Comparison of ENCODE assay signal across 24 cellular contexts in the genomic region with DNA sequence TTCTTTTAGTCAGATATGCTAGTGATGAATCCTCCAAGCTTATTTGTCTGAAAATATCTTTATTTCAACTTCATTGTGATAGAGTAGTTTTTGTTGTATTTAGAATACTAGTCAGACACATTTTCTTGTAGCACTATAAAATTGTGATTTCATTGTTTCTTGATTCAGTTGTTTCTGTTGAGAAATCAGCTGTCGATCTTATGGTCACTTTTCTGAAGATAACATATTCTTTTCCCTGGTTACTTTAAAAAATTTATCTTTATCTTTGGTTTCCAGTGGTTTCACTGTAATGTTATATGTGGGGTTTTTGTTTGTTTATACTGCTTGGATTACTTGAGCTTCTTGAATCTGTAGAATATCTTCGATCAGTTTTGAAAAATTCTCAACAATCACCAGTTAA.
DNase-seq lines count a peak whose midpoint lies in the region; ATAC-seq and TF ChIP-seq lines count a peak whose summit lies in the region.
"Had no signal": no experiment of that assay in that cellular context is flagged by ENCODE, and none has a peak within 500 bp of the region (broad histone marks: within the 10 kb centered on the region; RNA-seq: fewer than 3 reads in every experiment).

No MANE protein-coding gene starts in this region.

- H3K36me3 Mint-ChIP-seq in GM23338 (ENCODE audit: low read depth) = peaks cover 20% of the 10 kb centered on the region; the same call in 2 of the 3 replicates
- H3K36me3 Mint-ChIP-seq: CD4-positive, alpha-beta memory T cell had no signal

- H3K4me3 Mint-ChIP-seq in GM23338 = no peak overlapping the region
- H3K4me3 Mint-ChIP-seq: CD4-positive, alpha-beta memory T cell; T-helper 17 cell had no signal

- H3F3A ChIP-seq in GM23338 (replicated peaks; ENCODE audit: low read depth) = no peaks in the 10 kb centered on the region

- DNase-seq in DMS 273 (lab: John Stamatoyannopoulos, UW; ENCODE audit: unreplicated experiment) (peak; percentile 10), DMS 273 treated with DMSO at 0.1 percent for 48 hours (lab: John Stamatoyannopoulos, UW) (no peak), GM23338 (ENCODE audit: low spot score) (peak; percentile 13), SW480 (ENCODE audit: low spot score) (peak; percentile 25), epithelial cell of esophagus (ENCODE audit: low read depth) (peak; percentile 9), uterus (no peak)
- no peak for DNase-seq in activated CD8-positive, alpha-beta memory T cell treated with anti-CD3 and anti-CD28 coated beads for 24 hours
- DNase-seq in stimulated activated CD4-positive, alpha-beta T cell treated with anti-CD3 and anti-CD28 coated beads, Interleukin-2, amount 100 ng/mL, for 24 hours = no peak
- DNase-seq: ACHN; Caco-2; CD4-positive, alpha-beta memory T cell; DMS79; GM23248; Kasumi-1; NCI-H1417 treated with DMSO at 0.1 percent for 48 hours; NCI-H187; NCI-H524 treated with DMSO at 0.1 percent for 48 hours; PC-3; RPMI8226; SHP77; T-helper 17 cell had no signal

- H3K79me2 ChIP-seq in GM23338 (replicated peaks; ENCODE audit: insufficient read depth) = no peaks in the 10 kb centered on the region

- no peak overlapping the region for H2AFZ ChIP-seq in GM23338
- H2AFZ ChIP-seq: GM23248 had no signal

- no peak overlapping the region for H3K4me2 ChIP-seq in GM23338
- H3K4me2 ChIP-seq: BLaER1 treated with 17β-estradiol and CSF1 and Interleukin-3, amounts not matched to agents 10 nM and 100 nM had no signal

- H3K9me3 ChIP-seq in uterus = no peaks in the 10 kb centered on the region

- H3K27me3 ChIP-seq in GM23338 (ENCODE audit: insufficient read depth) = no peaks in the 10 kb centered on the region
- no peaks in the 10 kb centered on the region for H3K27me3 ChIP-seq in uterus
- H3K27me3 ChIP-seq: BLaER1 treated with 17β-estradiol and CSF1 and Interleukin-3, amounts not matched to agents 10 nM and 100 nM had no signal

- no peaks in the 10 kb centered on the region for H3K27me3 Mint-ChIP-seq in GM23338 (ENCODE audit: insufficient read depth, low read depth, poor library complexity)
- H3K27me3 Mint-ChIP-seq: CD4-positive, alpha-beta memory T cell; T-helper 17 cell had no signal

- H3K9me2 ChIP-seq in GM23338 (ENCODE audit: insufficient read depth) = no peaks in the 10 kb centered on the region

- H3K4me1 Mint-ChIP-seq in GM23338 = peaks cover 2% of the 10 kb centered on the region; the same call in 1 of the 3 replicates
- H3K4me1 Mint-ChIP-seq: CD4-positive, alpha-beta memory T cell; T-helper 17 cell had no signal

- H3K27ac ChIP-seq in GM23338 (ENCODE audit: low read depth) (no peak overlapping the region), uterus (no peak overlapping the region)
- H3K27ac ChIP-seq: 22Rv1; BLaER1 treated with 17β-estradiol and CSF1 and Interleukin-3, amounts not matched to agents 10 nM and 100 nM; GM23248 had no signal

- TF ChIP-seq CTCF in GM23338 (conservative IDR thresholded peaks at IDR 0.05; ENCODE audit: low read depth in 2 of 2) (no peak), epithelial cell of esophagus (IDR thresholded peaks at IDR 0.05; ENCODE audit: insufficient read depth, low read depth, low read length, missing control alignments) (no peak), uterus (IDR thresholded peaks at IDR 0.05) (no peak)

- ATAC-seq in GM23338 = no peak
- ATAC-seq: HCT116, PC-3, T-helper 17 cell had no signal

- TF ChIP-seq POLR2A in uterus (IDR thresholded peaks at IDR 0.05) = no peak

- H4K20me1 ChIP-seq in GM23338 (replicated peaks; ENCODE audit: insufficient read depth) = no peaks in the 10 kb centered on the region
- H4K20me1 ChIP-seq: BLaER1 treated with 17β-estradiol and CSF1 and Interleukin-3, amounts not matched to agents 10 nM and 100 nM had no signal

- intact Hi-C loops in uterus (cut with DNase I; ENCODE audit: low total_unique reads) = no loop called here

- no peaks in the 10 kb centered on the region for H3K4me1 ChIP-seq in GM23338 (ENCODE audit: insufficient read depth)
- no peaks in the 10 kb centered on the region for H3K4me1 ChIP-seq in uterus
- H3K4me1 ChIP-seq: BLaER1 treated with 17β-estradiol and CSF1 and Interleukin-3, amounts not matched to agents 10 nM and 100 nM; Caco-2 had no signal

- no peak overlapping the region for H3K27ac Mint-ChIP-seq in GM23338
- H3K27ac Mint-ChIP-seq: CD4-positive, alpha-beta memory T cell; T-helper 17 cell had no signal

- H3K36me3 ChIP-seq in GM23338 (ENCODE audit: insufficient read depth) (peaks cover 5% of the 10 kb centered on the region; the same call in 1 of the 2 replicates), uterus (no peaks in the 10 kb centered on the region)
- H3K36me3 ChIP-seq: BLaER1 treated with 17β-estradiol and CSF1 and Interleukin-3, amounts not matched to agents 10 nM and 100 nM had no signal

- H3K4me3 ChIP-seq in GM23338 (no peak overlapping the region), epithelial cell of esophagus (ENCODE audit: low read length) (no peak overlapping the region), uterus (no peak overlapping the region)
- H3K4me3 ChIP-seq: BLaER1 treated with 17β-estradiol and CSF1 and Interleukin-3, amounts not matched to agents 10 nM and 100 nM; GM23248 had no signal

- peaks cover 31% of the 10 kb centered on the region for H3K9me3 Mint-ChIP-seq in GM23338

TF ChIP-seq in GM23338, 12 proteins besides CTCF, POLR2A, EP300 and RAD21:
- no peak for TF ChIP-seq NANOG (IDR thresholded peaks at IDR 0.05; ENCODE audit: borderline replicate concordance)
- no peak for TF ChIP-seq ZNF462 (CRISPR knock-in tag; IDR thresholded peaks at IDR 0.05)

Comparison
In these comparisons a context has a peak if more than half of its experiments do, and no peak if none do; other contexts are left out.
1. DNase-seq: peak in DMS 273 (single experiment), GM23338 (single experiment), SW480 (single experiment) and epithelial cell of esophagus (single experiment); none in DMS 273 treated with DMSO at 0.1 percent for 48 hours (single experiment), activated CD8-positive, alpha-beta memory T cell treated with anti-CD3 and anti-CD28 coated beads for 24 hours (single experiment), stimulated activated CD4-positive, alpha-beta T cell treated with anti-CD3 and anti-CD28 coated beads, Interleukin-2, amount 100 ng/mL, for 24 hours (0 of 2) and uterus (0 of 2).